ENCODE assay signal across 21 cellular contexts in genomic region chr20:36498386-36499179, GRCh38. TPM values are rescaled to one million over a fixed set of nuclear protein-coding genes. Genes with fewer than 3 reads are reported as not detected.
DNase-seq lines count a peak whose midpoint lies in the region; ATAC-seq and TF ChIP-seq lines count a peak whose summit lies in the region.
"Had no signal": no experiment of that assay in that cellular context is flagged by ENCODE, and none has a peak within 500 bp of the region (broad histone marks: within the 10 kb centered on the region; RNA-seq: fewer than 3 reads in every experiment).

No MANE protein-coding gene starts in this region.

- no peak for DNase-seq in CD4-positive, alpha-beta memory T cell
- DNase-seq in ascending aorta (ENCODE audit: low spot score in 2 of 2): no peak
- DNase-seq in left ventricle myocardium superior: peak; percentile 79
- DNase-seq in osteocyte (ENCODE audit: extremely low spot score, unreplicated experiment): no peak
- no peak for DNase-seq in CD8-positive, alpha-beta T cell
- DNase-seq in ACHN: no peak
- DNase-seq in gastrocnemius medialis: no peak
- no peak for DNase-seq in activated effector memory CD4-positive, alpha-beta T cell treated with anti-CD3 and anti-CD28 coated beads, Interleukin-2, amount 50 U/mL, for 16 hours
- DNase-seq: activated CD4-positive, alpha-beta memory T cell treated with anti-CD3 and anti-CD28 coated beads for 36 hours; activated T-cell treated with anti-CD3 and anti-CD28 coated beads, Interleukin-2, amount 50 U/mL, for 1 hour; effector CD4-positive, alpha-beta T cell; esophagus squamous epithelium; Kasumi-1; lower lobe of right lung; NCI-H1417 treated with DMSO at 0.1 percent for 48 hours; RPMI8226; T-cell; upper lobe of left lung had no signal

- ATAC-seq in left ventricle myocardium superior (peak; percentile 93), gastrocnemius medialis (no peak)
- ATAC-seq in CD8-positive, alpha-beta T cell: no peak
- ATAC-seq: activated naive CD4-positive, alpha-beta T cell treated with anti-CD3 and anti-CD28 coated beads, Interleukin-2, amount 50 U/mL, for 72 hours; T-cell had no signal

- POLR2A ChIA-PET in CD4-positive, alpha-beta memory T cell (lab: Charles Lee; ENCODE audit: partially characterized antibody): no interaction called here
- POLR2A ChIA-PET in CD8-positive, alpha-beta T cell (lab: Charles Lee): no interaction called here

- no peak for TF ChIP-seq CTCF in ascending aorta (IDR thresholded peaks at IDR 0.05)
- TF ChIP-seq CTCF in osteocyte (IDR thresholded peaks at IDR 0.05): no peak
- TF ChIP-seq CTCF in CD8-positive, alpha-beta T cell (IDR thresholded peaks at IDR 0.05): no peak
- no peak for TF ChIP-seq CTCF in gastrocnemius medialis (IDR thresholded peaks at IDR 0.05 in 4 of 5, conservative IDR thresholded peaks at IDR 0.05 in 1 of 5)

- CTCF ChIA-PET in CD4-positive, alpha-beta memory T cell (lab: Charles Lee; ENCODE audit: partially characterized antibody): no interaction called here
- CTCF ChIA-PET in CD8-positive, alpha-beta T cell (lab: Charles Lee): no interaction called here

- no peak for TF ChIP-seq POLR2A in gastrocnemius medialis (IDR thresholded peaks at IDR 0.05)

- H3K36me3 Mint-ChIP-seq in CD4-positive, alpha-beta memory T cell: peaks cover 35 to 42% of the 10 kb centered on the region in 2 donors
- peaks cover 25% of the 10 kb centered on the region for H3K36me3 Mint-ChIP-seq in osteocyte (ENCODE audit: unreplicated experiment)
- peaks cover 50% of the 10 kb centered on the region for H3K36me3 Mint-ChIP-seq in CD8-positive, alpha-beta T cell

- H3K4me3 Mint-ChIP-seq in CD4-positive, alpha-beta memory T cell: no peak overlapping the region
- no peak overlapping the region for H3K4me3 Mint-ChIP-seq in osteocyte (ENCODE audit: unreplicated experiment)
- H3K4me3 Mint-ChIP-seq in CD8-positive, alpha-beta T cell: no peak overlapping the region
- H3K4me3 Mint-ChIP-seq: activated CD4-positive, alpha-beta memory T cell treated with anti-CD3 and anti-CD28 coated beads for 36 hours; CD14-positive monocyte; T-cell had no signal

- no peak overlapping the region for H3K4me3 ChIP-seq in CD4-positive, alpha-beta memory T cell (ENCODE audit: low read length in 2 of 2)
- no peak overlapping the region for H3K4me3 ChIP-seq in ascending aorta
- no peak overlapping the region for H3K4me3 ChIP-seq in CD8-positive, alpha-beta T cell (ENCODE audit: low read depth, low read length)
- H3K4me3 ChIP-seq in gastrocnemius medialis: no peak overlapping the region
- H3K4me3 ChIP-seq: esophagus squamous epithelium, lower lobe of right lung, prostate gland, upper lobe of left lung had no signal

- in situ Hi-C loops in ACHN (cut with HindIII; ENCODE audit: low pct_ligation_motif_present, low pct_unique_long_range_greater_than_20kb, low sequenced_read_pairs) (no loop called here), gastrocnemius medialis (cut with MboI; ENCODE audit: low sequenced_read_pairs in 4 of 4) (no loop called here)

- no peaks in the 10 kb centered on the region for H3K9me3 Mint-ChIP-seq in CD4-positive, alpha-beta memory T cell
- H3K9me3 Mint-ChIP-seq in osteocyte (ENCODE audit: unreplicated experiment): no peaks in the 10 kb centered on the region
- no peaks in the 10 kb centered on the region for H3K9me3 Mint-ChIP-seq in CD8-positive, alpha-beta T cell
- H3K9me3 Mint-ChIP-seq: activated CD4-positive, alpha-beta memory T cell treated with anti-CD3 and anti-CD28 coated beads for 36 hours; activated naive CD4-positive, alpha-beta T cell treated with anti-CD3 and anti-CD28 coated beads, Interleukin-2, amount 50 U/mL, for 72 hours; CD14-positive monocyte; T-cell had no signal

- no peak overlapping the region for H3K27ac ChIP-seq in CD4-positive, alpha-beta memory T cell (ENCODE audit: low read depth, low read length)
- H3K27ac ChIP-seq in ascending aorta (peak overlapping the region; percentile 58 to 65), gastrocnemius medialis (peak overlapping the region in 2 of 4 donors; percentile 18 to 41)
- H3K27ac ChIP-seq in CD8-positive, alpha-beta T cell (ENCODE audit: low read depth, low read length): no peak overlapping the region
- H3K27ac ChIP-seq: lower lobe of right lung, prostate gland had no signal

- intact Hi-C loops in CD4-positive, alpha-beta memory T cell (cut with micrococcal nuclease): no loop called here
- intact Hi-C loops in ascending aorta (cut with DNase I) (no loop called here), left ventricle myocardium superior (cut with micrococcal nuclease) (no loop called here), gastrocnemius medialis (cut with DNase I; ENCODE audit: low total_unique reads) (no loop called here)
- intact Hi-C loops in CD8-positive, alpha-beta T cell (cut with DNase I, micrococcal nuclease): no loop called here

- H3K9me3 ChIP-seq in CD4-positive, alpha-beta memory T cell (ENCODE audit: control insufficient read depth in 1 of 2, low read length in 2 of 2): no peaks in the 10 kb centered on the region
- H3K9me3 ChIP-seq in ascending aorta: no peaks in the 10 kb centered on the region
- H3K9me3 ChIP-seq in CD8-positive, alpha-beta T cell (ENCODE audit: low read length): no peaks in the 10 kb centered on the region
- no peaks in the 10 kb centered on the region for H3K9me3 ChIP-seq in gastrocnemius medialis
- H3K9me3 ChIP-seq: esophagus squamous epithelium, lower lobe of right lung, prostate gland, upper lobe of left lung had no signal

- no peaks in the 10 kb centered on the region for H3K27me3 Mint-ChIP-seq in CD4-positive, alpha-beta memory T cell
- H3K27me3 Mint-ChIP-seq in osteocyte (ENCODE audit: unreplicated experiment): no peaks in the 10 kb centered on the region
- no peaks in the 10 kb centered on the region for H3K27me3 Mint-ChIP-seq in CD8-positive, alpha-beta T cell (ENCODE audit: low read depth)
- H3K27me3 Mint-ChIP-seq: activated CD4-positive, alpha-beta memory T cell treated with anti-CD3 and anti-CD28 coated beads for 36 hours; T-cell had no signal

- peaks cover 40% of the 10 kb centered on the region for H3K36me3 ChIP-seq in CD4-positive, alpha-beta memory T cell (ENCODE audit: insufficient read depth, low read length)
- H3K36me3 ChIP-seq in ascending aorta: peaks cover 56 to 70% of the 10 kb centered on the region in 2 donors
- peaks cover 13% of the 10 kb centered on the region for H3K36me3 ChIP-seq in CD8-positive, alpha-beta T cell (ENCODE audit: insufficient read depth, low read length)
- peaks cover 0 to 71% of the 10 kb centered on the region in 2 donors for H3K36me3 ChIP-seq in gastrocnemius medialis

- H3K27me3 ChIP-seq in CD4-positive, alpha-beta memory T cell (ENCODE audit: insufficient read depth, low read length): no peaks in the 10 kb centered on the region
- H3K27me3 ChIP-seq in ascending aorta: no peaks in the 10 kb centered on the region
- no peaks in the 10 kb centered on the region for H3K27me3 ChIP-seq in CD8-positive, alpha-beta T cell (ENCODE audit: insufficient read depth, low read length)
- no peaks in the 10 kb centered on the region for H3K27me3 ChIP-seq in gastrocnemius medialis
- H3K27me3 ChIP-seq: esophagus squamous epithelium, upper lobe of left lung had no signal

- H3K27ac Mint-ChIP-seq in CD4-positive, alpha-beta memory T cell: peak overlapping the region in 4 of 7 donors; percentile 6 to 32 (median 10)
- peak overlapping the region; percentile 90 for H3K27ac Mint-ChIP-seq in osteocyte (ENCODE audit: unreplicated experiment)
- H3K27ac Mint-ChIP-seq in CD8-positive, alpha-beta T cell: no peak overlapping the region
- H3K27ac Mint-ChIP-seq: activated CD4-positive, alpha-beta memory T cell treated with anti-CD3 and anti-CD28 coated beads for 36 hours had no signal

- peaks cover 12% of the 10 kb centered on the region for H3K4me1 ChIP-seq in CD4-positive, alpha-beta memory T cell (ENCODE audit: insufficient read depth, low read length)
- H3K4me1 ChIP-seq in ascending aorta (peaks cover 17 to 29% of the 10 kb centered on the region in 2 donors), gastrocnemius medialis (peaks cover 9 to 14% of the 10 kb centered on the region in 2 donors)
- H3K4me1 ChIP-seq in CD8-positive, alpha-beta T cell (ENCODE audit: insufficient read depth, low read length): no peaks in the 10 kb centered on the region
- H3K4me1 ChIP-seq: prostate gland had no signal

- peaks cover 9 to 25% (median 19%) of the 10 kb centered on the region in 4 donors for H3K4me1 Mint-ChIP-seq in CD4-positive, alpha-beta memory T cell
- H3K4me1 Mint-ChIP-seq in osteocyte (ENCODE audit: unreplicated experiment): peaks cover 38% of the 10 kb centered on the region
- H3K4me1 Mint-ChIP-seq in CD8-positive, alpha-beta T cell (ENCODE audit: low read depth): peaks cover 4% of the 10 kb centered on the region
- H3K4me1 Mint-ChIP-seq: CD14-positive monocyte had no signal

RNA-seq across cellular contexts. Expression of gene MYL9, which starts 42.7 kb away (rescaled TPM):
- not detected for total RNA-seq in CD4-positive, alpha-beta memory T cell
- polyA plus RNA-seq in CD4-positive, alpha-beta memory T cell: not detected
- total RNA-seq in ascending aorta (717 TPM), left ventricle myocardium superior (1,967 TPM), osteocyte (197 and 200 TPM in 2 replicates), gastrocnemius medialis (10 to 100 TPM in 3 of 4 donors, 1 to 10 TPM in 1; 7.3 to 59.4 (median 20.8) TPM)
- total RNA-seq in CD8-positive, alpha-beta T cell: not detected

Comparison
In these comparisons a context has a peak if more than half of its experiments do, and no peak if none do; other contexts are left out.
1. H3K27ac ChIP-seq: peak in ascending aorta (2 of 2); none in CD4-positive, alpha-beta memory T cell (single experiment) and CD8-positive, alpha-beta T cell (single experiment).
2. RNA of gene MYL9, which starts 42.7 kb away (total RNA-seq): 1,967 TPM in left ventricle myocardium superior (single experiment), 717 TPM in ascending aorta (single experiment), 197 to 200 TPM in osteocyte and 7.3 to 59.4 TPM in gastrocnemius medialis; not detected in CD4-positive, alpha-beta memory T cell and not detected in CD8-positive, alpha-beta T cell; every median in the first group is over 4 times any median in the second.